In the genomic region with DNA sequence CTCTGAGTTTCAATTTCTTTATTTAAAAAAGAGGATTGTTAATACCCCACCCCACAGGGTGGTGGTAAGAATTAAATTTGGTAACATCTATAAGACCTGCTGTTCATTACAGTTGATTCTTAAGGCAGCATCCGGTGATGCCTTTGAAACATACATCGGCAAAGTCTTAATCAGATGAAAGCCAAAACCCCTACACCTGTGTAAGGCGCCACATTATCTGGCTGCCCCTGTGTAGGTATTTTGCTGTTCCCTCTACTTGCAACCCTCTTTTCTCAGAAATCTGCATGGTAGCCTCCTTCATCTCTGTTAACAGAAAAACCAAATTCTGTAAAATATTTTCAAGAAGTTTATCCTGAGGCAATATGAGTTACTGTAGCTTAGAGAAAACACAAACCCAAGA, we compare ENCODE assay signal across 1 cellular context.
TF ChIP-seq lines count a peak whose summit lies in the region.

No MANE protein-coding gene starts in this region.

TF ChIP-seq in SK-N-SH treated with all-trans-retinoic acid at 6 μM for 48 hours, 23 proteins besides CTCF, POLR2A, EP300 and RAD21 (continued from another document):
- TF ChIP-seq, protein P1, sequence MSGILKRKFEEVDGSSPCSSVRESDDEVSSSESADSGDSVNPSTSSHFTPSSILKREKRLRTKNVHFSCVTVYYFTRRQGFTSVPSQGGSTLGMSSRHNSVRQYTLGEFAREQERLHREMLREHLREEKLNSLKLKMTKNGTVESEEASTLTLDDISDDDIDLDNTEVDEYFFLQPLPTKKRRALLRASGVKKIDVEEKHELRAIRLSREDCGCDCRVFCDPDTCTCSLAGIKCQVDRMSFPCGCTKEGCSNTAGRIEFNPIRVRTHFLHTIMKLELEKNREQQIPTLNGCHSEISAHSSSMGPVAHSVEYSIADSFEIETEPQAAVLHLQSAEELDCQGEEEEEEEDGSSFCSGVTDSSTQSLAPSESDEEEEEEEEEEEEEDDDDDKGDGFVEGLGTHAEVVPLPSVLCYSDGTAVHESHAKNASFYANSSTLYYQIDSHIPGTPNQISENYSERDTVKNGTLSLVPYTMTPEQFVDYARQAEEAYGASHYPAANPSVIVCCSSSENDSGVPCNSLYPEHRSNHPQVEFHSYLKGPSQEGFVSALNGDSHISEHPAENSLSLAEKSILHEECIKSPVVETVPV (CRISPR knock-in tag; IDR thresholded peaks at IDR 0.05), result no peak
- TF ChIP-seq, protein P2, sequence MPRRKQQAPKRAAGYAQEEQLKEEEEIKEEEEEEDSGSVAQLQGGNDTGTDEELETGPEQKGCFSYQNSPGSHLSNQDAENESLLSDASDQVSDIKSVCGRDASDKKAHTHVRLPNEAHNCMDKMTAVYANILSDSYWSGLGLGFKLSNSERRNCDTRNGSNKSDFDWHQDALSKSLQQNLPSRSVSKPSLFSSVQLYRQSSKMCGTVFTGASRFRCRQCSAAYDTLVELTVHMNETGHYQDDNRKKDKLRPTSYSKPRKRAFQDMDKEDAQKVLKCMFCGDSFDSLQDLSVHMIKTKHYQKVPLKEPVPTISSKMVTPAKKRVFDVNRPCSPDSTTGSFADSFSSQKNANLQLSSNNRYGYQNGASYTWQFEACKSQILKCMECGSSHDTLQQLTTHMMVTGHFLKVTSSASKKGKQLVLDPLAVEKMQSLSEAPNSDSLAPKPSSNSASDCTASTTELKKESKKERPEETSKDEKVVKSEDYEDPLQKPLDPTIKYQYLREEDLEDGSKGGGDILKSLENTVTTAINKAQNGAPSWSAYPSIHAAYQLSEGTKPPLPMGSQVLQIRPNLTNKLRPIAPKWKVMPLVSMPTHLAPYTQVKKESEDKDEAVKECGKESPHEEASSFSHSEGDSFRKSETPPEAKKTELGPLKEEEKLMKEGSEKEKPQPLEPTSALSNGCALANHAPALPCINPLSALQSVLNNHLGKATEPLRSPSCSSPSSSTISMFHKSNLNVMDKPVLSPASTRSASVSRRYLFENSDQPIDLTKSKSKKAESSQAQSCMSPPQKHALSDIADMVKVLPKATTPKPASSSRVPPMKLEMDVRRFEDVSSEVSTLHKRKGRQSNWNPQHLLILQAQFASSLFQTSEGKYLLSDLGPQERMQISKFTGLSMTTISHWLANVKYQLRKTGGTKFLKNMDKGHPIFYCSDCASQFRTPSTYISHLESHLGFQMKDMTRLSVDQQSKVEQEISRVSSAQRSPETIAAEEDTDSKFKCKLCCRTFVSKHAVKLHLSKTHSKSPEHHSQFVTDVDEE (CRISPR knock-in tag; IDR thresholded peaks at IDR 0.05), result no peak
- TF ChIP-seq SNAI2 (CRISPR knock-in tag; IDR thresholded peaks at IDR 0.05), result no peak
- no peak for TF ChIP-seq OSR1 (CRISPR knock-in tag; IDR thresholded peaks at IDR 0.05)
- no peak for TF ChIP-seq ARNTL (CRISPR knock-in tag; IDR thresholded peaks at IDR 0.05; ENCODE audit: borderline replicate concordance, low read depth)
- TF ChIP-seq ZC3H10 (CRISPR knock-in tag; IDR thresholded peaks at IDR 0.05), result no peak
- TF ChIP-seq GLIS3 (CRISPR knock-in tag; IDR thresholded peaks at IDR 0.05), result no peak
- TF ChIP-seq BACH2 (CRISPR knock-in tag; IDR thresholded peaks at IDR 0.05; ENCODE audit: borderline replicate concordance), result no peak
- TF ChIP-seq ZFP3 (CRISPR knock-in tag; IDR thresholded peaks at IDR 0.05), result no peak
- no peak for TF ChIP-seq CSDC2 (CRISPR knock-in tag; IDR thresholded peaks at IDR 0.05)
- TF ChIP-seq RARB (CRISPR knock-in tag; IDR thresholded peaks at IDR 0.05), result no peak
- no peak for TF ChIP-seq TCF4 (CRISPR knock-in tag; IDR thresholded peaks at IDR 0.05; ENCODE audit: borderline replicate concordance)
- TF ChIP-seq, protein P3, sequence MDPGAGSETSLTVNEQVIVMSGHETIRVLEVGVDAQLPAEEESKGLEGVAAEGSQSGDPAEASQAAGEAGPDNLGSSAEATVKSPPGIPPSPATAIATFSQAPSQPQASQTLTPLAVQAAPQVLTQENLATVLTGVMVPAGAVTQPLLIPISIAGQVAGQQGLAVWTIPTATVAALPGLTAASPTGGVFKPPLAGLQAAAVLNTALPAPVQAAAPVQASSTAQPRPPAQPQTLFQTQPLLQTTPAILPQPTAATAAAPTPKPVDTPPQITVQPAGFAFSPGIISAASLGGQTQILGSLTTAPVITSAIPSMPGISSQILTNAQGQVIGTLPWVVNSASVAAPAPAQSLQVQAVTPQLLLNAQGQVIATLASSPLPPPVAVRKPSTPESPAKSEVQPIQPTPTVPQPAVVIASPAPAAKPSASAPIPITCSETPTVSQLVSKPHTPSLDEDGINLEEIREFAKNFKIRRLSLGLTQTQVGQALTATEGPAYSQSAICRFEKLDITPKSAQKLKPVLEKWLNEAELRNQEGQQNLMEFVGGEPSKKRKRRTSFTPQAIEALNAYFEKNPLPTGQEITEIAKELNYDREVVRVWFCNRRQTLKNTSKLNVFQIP (CRISPR knock-in tag; IDR thresholded peaks at IDR 0.05; ENCODE audit: borderline replicate concordance, low read depth), result no peak
- TF ChIP-seq, protein P4, sequence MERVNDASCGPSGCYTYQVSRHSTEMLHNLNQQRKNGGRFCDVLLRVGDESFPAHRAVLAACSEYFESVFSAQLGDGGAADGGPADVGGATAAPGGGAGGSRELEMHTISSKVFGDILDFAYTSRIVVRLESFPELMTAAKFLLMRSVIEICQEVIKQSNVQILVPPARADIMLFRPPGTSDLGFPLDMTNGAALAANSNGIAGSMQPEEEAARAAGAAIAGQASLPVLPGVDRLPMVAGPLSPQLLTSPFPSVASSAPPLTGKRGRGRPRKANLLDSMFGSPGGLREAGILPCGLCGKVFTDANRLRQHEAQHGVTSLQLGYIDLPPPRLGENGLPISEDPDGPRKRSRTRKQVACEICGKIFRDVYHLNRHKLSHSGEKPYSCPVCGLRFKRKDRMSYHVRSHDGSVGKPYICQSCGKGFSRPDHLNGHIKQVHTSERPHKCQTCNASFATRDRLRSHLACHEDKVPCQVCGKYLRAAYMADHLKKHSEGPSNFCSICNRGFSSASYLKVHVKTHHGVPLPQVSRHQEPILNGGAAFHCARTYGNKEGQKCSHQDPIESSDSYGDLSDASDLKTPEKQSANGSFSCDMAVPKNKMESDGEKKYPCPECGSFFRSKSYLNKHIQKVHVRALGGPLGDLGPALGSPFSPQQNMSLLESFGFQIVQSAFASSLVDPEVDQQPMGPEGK (CRISPR knock-in tag; IDR thresholded peaks at IDR 0.05; ENCODE audit: borderline replicate concordance), result no peak
TF ChIP-seq in SK-N-SH treated with all-trans-retinoic acid at 6 μM for 48 hours: peak in this region for 0.
